ENCODE assay signal across 11 cellular contexts in the genomic region with DNA sequence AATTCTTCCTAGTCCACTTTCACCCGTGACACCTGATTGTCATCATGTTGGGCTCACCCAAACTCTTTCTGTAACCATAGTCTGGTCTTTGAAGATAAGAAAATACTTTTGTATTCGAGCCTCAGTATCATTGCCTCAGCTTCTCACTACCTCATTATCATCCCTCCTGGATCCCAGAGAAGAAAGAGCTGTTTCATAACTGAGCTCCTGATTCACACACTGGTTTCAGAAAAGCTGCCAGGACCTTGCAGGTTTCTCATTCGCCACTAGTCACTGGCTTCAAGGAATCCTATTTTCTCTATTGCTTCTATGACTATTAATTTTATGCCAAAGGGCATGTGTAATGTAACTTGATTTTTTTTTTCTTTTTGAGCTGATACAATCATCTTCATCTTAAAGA. TPM values are rescaled to one million over a fixed set of nuclear protein-coding genes. Genes with fewer than 3 reads are reported as not detected.
DNase-seq lines count a peak whose midpoint lies in the region; ATAC-seq and TF ChIP-seq lines count a peak whose summit lies in the region.
"Had no signal": no experiment of that assay in that cellular context is flagged by ENCODE, and none has a peak within 500 bp of the region (broad histone marks: within the 10 kb centered on the region; RNA-seq: fewer than 3 reads in every experiment).

No MANE protein-coding gene starts in this region.

- no peak for TF ChIP-seq CTCF in A673 (conservative IDR thresholded peaks at IDR 0.05; ENCODE audit: low read depth, low read length)
- TF ChIP-seq CTCF in HCT116 (IDR thresholded peaks at IDR 0.05 in 2 of 3, conservative IDR thresholded peaks at IDR 0.05 in 1 of 3; ENCODE audit: borderline replicate concordance in 1 of 3, insufficient read depth in 1 of 3, low read depth in 2 of 3, low read length in 2 of 3) = no peak
- TF ChIP-seq CTCF in ascending aorta (IDR thresholded peaks at IDR 0.05) = no peak
- TF ChIP-seq CTCF in fibroblast of villous mesenchyme (IDR thresholded peaks at IDR 0.05; ENCODE audit: insufficient read depth, low read depth, low read length) = peak; percentile 7

- TF ChIP-seq RAD21 in HCT116 (IDR thresholded peaks at IDR 0.05; ENCODE audit: low read depth) = no peak

- peak overlapping the region; percentile 95 for H2AFZ ChIP-seq in HCT116 (ENCODE audit: low read depth, low read length, poor library complexity, severe bottlenecking)

- H3K4me3 Mint-ChIP-seq in stimulated activated naive B cell treated with anti-CD40 and anti-IgM and Interleukin-4, amounts not matched to agents 10 μg/mL and 1 μg/mL and 100 μg/mL, for 72 hours = no peak overlapping the region

- no peaks in the 10 kb centered on the region for H3K9me2 ChIP-seq in HCT116 (ENCODE audit: insufficient read depth)

- H4K20me1 ChIP-seq in HCT116 (ENCODE audit: insufficient read depth) = no peaks in the 10 kb centered on the region

- H3K4me1 ChIP-seq in A673 (ENCODE audit: insufficient read depth, low read length, poor library complexity, severe bottlenecking) = peaks cover 6% of the 10 kb centered on the region
- peaks cover 4 to 28% of the 10 kb centered on the region in 2 experiments; a peak in 3 of 4 replicates for H3K4me1 ChIP-seq in HCT116 (ENCODE audit: control insufficient read depth in 1 of 2, insufficient read depth in 2 of 2, low read length in 2 of 2)
- H3K4me1 ChIP-seq in ascending aorta = peaks cover 0 to 12% of the 10 kb centered on the region in 2 donors

- RAD21 ChIA-PET in HCT116 (lab: Charles Lee; ENCODE audit: low non-redundant PET in 1 of 2, low total read pairs in 2 of 2, uncharacterized antibody in 2 of 2, unreplicated experiment in 2 of 2) = interaction anchor here (0.9 to 1.2 kb wide), 2 partner anchors 107 kb away, joined by 5 read pairs; no protein-coding TSS in a partner anchor

- DNase-seq in A673 (ENCODE audit: low spot score) (peak; percentile 17), HCT116 (ENCODE audit: low read depth, low spot score) (no peak), ascending aorta (ENCODE audit: low spot score in 2 of 2) (no peak), fibroblast of villous mesenchyme (ENCODE audit: low read depth) (peak; percentile 52), NCI-H1092 (lab: John Stamatoyannopoulos, UW) (no peak)
- DNase-seq in effector CD4-positive, alpha-beta T cell = no peak
- DNase-seq in stimulated activated naive B cell treated with anti-CD40 and anti-IgM and Interleukin-4, amounts not matched to agents 10 μg/mL and 1 μg/mL and 100 μg/mL, for 72 hours = no peak
- DNase-seq: effector memory CD4-positive, alpha-beta T cell; occipital lobe; transverse colon had no signal

- TF ChIP-seq POLR2A in HCT116 (IDR thresholded peaks at IDR 0.05; ENCODE audit: borderline replicate concordance, extremely low read depth, insufficient read depth, insufficient read length) = no peak

- BruUV-seq in A673 (replicated peaks; lab: Mats Ljungman, UMichigan) (no TSS peak), HCT116 (replicated peaks; lab: Mats Ljungman, UMichigan) (no TSS peak)

- H3K36me3 ChIP-seq in A673 (ENCODE audit: insufficient read depth, low read length, poor library complexity, severe bottlenecking) = no peaks in the 10 kb centered on the region
- H3K36me3 ChIP-seq in HCT116 (ENCODE audit: control insufficient read depth in 1 of 2, insufficient read depth in 2 of 2, low read length in 2 of 2) = no peaks in the 10 kb centered on the region
- no peaks in the 10 kb centered on the region for H3K36me3 ChIP-seq in ascending aorta
- H3K36me3 ChIP-seq: transverse colon had no signal

- no peaks in the 10 kb centered on the region for H3K9me3 ChIP-seq in A673 (ENCODE audit: low read depth, low read length, poor library complexity, severe bottlenecking)
- H3K9me3 ChIP-seq in HCT116 (ENCODE audit: control insufficient read depth in 1 of 2, insufficient read depth in 1 of 2, low read depth in 1 of 2, low read length in 2 of 2) = no peaks in the 10 kb centered on the region
- H3K9me3 ChIP-seq in ascending aorta = no peaks in the 10 kb centered on the region
- H3K9me3 ChIP-seq: transverse colon had no signal

- peaks cover 14% of the 10 kb centered on the region for H3K79me2 ChIP-seq in HCT116 (ENCODE audit: insufficient read depth, low read length)

- no peaks in the 10 kb centered on the region for H3K36me3 Mint-ChIP-seq in stimulated activated naive B cell treated with anti-CD40 and anti-IgM and Interleukin-4, amounts not matched to agents 10 μg/mL and 1 μg/mL and 100 μg/mL, for 72 hours

- no peaks in the 10 kb centered on the region for H3K27me3 ChIP-seq in A673 (replicated peaks; ENCODE audit: insufficient read depth, low read depth, low read length, poor library complexity)
- no peaks in the 10 kb centered on the region for H3K27me3 ChIP-seq in HCT116 (ENCODE audit: insufficient read depth, low read length)
- H3K27me3 ChIP-seq in ascending aorta = no peaks in the 10 kb centered on the region
- H3K27me3 ChIP-seq: transverse colon had no signal

- CTCF ChIA-PET in A673 (lab: Charles Lee) = interaction anchor here (0.5 to 1.2 kb wide), 6 partner anchors 8 to 418 kb away, joined by 3 to 8 read pairs (median 4); no protein-coding TSS in a partner anchor
- CTCF ChIA-PET in HCT116 (lab: Charles Lee) = interaction anchor here (1.0 to 1.5 kb wide), 12 partner anchors 9 to 418 kb away, joined by 3 to 11 read pairs (median 4); no protein-coding TSS in a partner anchor

- H3K9ac ChIP-seq in HCT116 (ENCODE audit: low read length) = no peak overlapping the region

- H3K27ac Mint-ChIP-seq in stimulated activated naive B cell treated with anti-CD40 and anti-IgM and Interleukin-4, amounts not matched to agents 10 μg/mL and 1 μg/mL and 100 μg/mL, for 72 hours = no peak overlapping the region

- H3K27ac ChIP-seq in A673 (ENCODE audit: low read depth, low read length, poor library complexity, severe bottlenecking) (no peak overlapping the region), HCT116 (ENCODE audit: low read depth, low read length) (no peak overlapping the region), ascending aorta (peak overlapping the region; percentile 47 to 48)

- H3K4me2 ChIP-seq in HCT116 (ENCODE audit: low read length) = no peak overlapping the region

- POLR2A ChIA-PET in A673 (lab: Charles Lee; ENCODE audit: low non-redundant PET) = no interaction called here
- POLR2A ChIA-PET in HCT116 (lab: Charles Lee) = interaction anchor here (0.6 to 1.0 kb wide), 2 partner anchors 193 to 319 kb away, joined by 3 read pairs; no protein-coding TSS in a partner anchor

- H3K4me1 Mint-ChIP-seq in stimulated activated naive B cell treated with anti-CD40 and anti-IgM and Interleukin-4, amounts not matched to agents 10 μg/mL and 1 μg/mL and 100 μg/mL, for 72 hours = peaks cover 32 to 38% of the 10 kb centered on the region in 2 donors

- H3K4me3 ChIP-seq in A673 (ENCODE audit: low read depth, low read length, poor library complexity, severe bottlenecking) (no peak overlapping the region), HCT116 (replicated peaks in 1 of 2; ENCODE audit: low read depth in 1 of 2, low read length in 2 of 2) (no peak overlapping the region), ascending aorta (peak overlapping the region in 1 of 2 donors; percentile 0), fibroblast of villous mesenchyme (ENCODE audit: low read depth, low read length) (no peak overlapping the region)
- H3K4me3 ChIP-seq: transverse colon had no signal

- intact Hi-C loops in A673 (cut with micrococcal nuclease; ENCODE audit: unreplicated experiment) = loop anchor here (5.0 kb wide), 1 partner anchor 430 kb away; no protein-coding TSS in a partner anchor
- intact Hi-C loops in HCT116 (cut with micrococcal nuclease) = loop anchor here (1.0 to 10.0 kb wide), 4 partner anchors 155 to 418 kb away; no protein-coding TSS in a partner anchor
- intact Hi-C loops in ascending aorta (cut with DNase I) = loop anchor here (2.0 to 5.0 kb wide), 2 partner anchors 244 to 430 kb away; no protein-coding TSS in a partner anchor

- H3K9me3 Mint-ChIP-seq in stimulated activated naive B cell treated with anti-CD40 and anti-IgM and Interleukin-4, amounts not matched to agents 10 μg/mL and 1 μg/mL and 100 μg/mL, for 72 hours = no peaks in the 10 kb centered on the region

- peaks cover 6 to 15% of the 10 kb centered on the region in 2 donors for H3K27me3 Mint-ChIP-seq in stimulated activated naive B cell treated with anti-CD40 and anti-IgM and Interleukin-4, amounts not matched to agents 10 μg/mL and 1 μg/mL and 100 μg/mL, for 72 hours

- ATAC-seq in HCT116 (no peak), HG02885 (IDR thresholded peaks at IDR 0.05; ENCODE audit: poor library complexity, unreplicated experiment) (no peak)
- no peak for ATAC-seq in stimulated activated naive B cell treated with anti-CD40 and anti-IgM and Interleukin-4, amounts not matched to agents 10 μg/mL and 1 μg/mL and 100 μg/mL, for 72 hours (replicated peaks)

TF ChIP-seq in HCT116, 20 proteins besides CTCF, POLR2A, EP300 and RAD21 (continues in another document):
- TF ChIP-seq EZH2 (IDR thresholded peaks at IDR 0.05) = no peak
- no peak for TF ChIP-seq EGR1 (IDR thresholded peaks at IDR 0.05; ENCODE audit: low read depth)
- no peak for TF ChIP-seq SRF (IDR thresholded peaks at IDR 0.05; ENCODE audit: low read depth)
- TF ChIP-seq ZFX (IDR thresholded peaks at IDR 0.05) = no peak
- TF ChIP-seq SP1 (IDR thresholded peaks at IDR 0.05; ENCODE audit: low read depth) = no peak
- no peak for TF ChIP-seq JUND (IDR thresholded peaks at IDR 0.05)
- no peak for TF ChIP-seq SIN3A (IDR thresholded peaks at IDR 0.05; ENCODE audit: low read depth)
- TF ChIP-seq, protein P1, sequence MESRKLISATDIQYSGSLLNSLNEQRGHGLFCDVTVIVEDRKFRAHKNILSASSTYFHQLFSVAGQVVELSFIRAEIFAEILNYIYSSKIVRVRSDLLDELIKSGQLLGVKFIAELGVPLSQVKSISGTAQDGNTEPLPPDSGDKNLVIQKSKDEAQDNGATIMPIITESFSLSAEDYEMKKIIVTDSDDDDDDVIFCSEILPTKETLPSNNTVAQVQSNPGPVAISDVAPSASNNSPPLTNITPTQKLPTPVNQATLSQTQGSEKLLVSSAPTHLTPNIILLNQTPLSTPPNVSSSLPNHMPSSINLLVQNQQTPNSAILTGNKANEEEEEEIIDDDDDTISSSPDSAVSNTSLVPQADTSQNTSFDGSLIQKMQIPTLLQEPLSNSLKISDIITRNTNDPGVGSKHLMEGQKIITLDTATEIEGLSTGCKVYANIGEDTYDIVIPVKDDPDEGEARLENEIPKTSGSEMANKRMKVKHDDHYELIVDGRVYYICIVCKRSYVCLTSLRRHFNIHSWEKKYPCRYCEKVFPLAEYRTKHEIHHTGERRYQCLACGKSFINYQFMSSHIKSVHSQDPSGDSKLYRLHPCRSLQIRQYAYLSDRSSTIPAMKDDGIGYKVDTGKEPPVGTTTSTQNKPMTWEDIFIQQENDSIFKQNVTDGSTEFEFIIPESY (IDR thresholded peaks at IDR 0.05; ENCODE audit: extremely low read depth, insufficient replicate concordance, low read length) = no peak
- no peak for TF ChIP-seq CEBPB (IDR thresholded peaks at IDR 0.05; ENCODE audit: low read depth)
- no peak for TF ChIP-seq ELF1 (IDR thresholded peaks at IDR 0.05; ENCODE audit: borderline replicate concordance, low read depth)

RNA-seq across cellular contexts. Expression of a gene that starts 2.9 kb away (rescaled TPM):
- total RNA-seq in A673 (2021) (35.3 and 46.5 TPM in 2 replicates), HCT116 (2021; ENCODE audit: unreplicated experiment) (27.2 TPM), ascending aorta (273 TPM), fibroblast of villous mesenchyme (729 and 949 TPM in 2 replicates)
- 11.8 and 12.1 TPM in 2 replicates for polyA plus RNA-seq in HCT116 (2012)

Comparison
In these comparisons a context has a peak if more than half of its experiments do, and no peak if none do; other contexts are left out.
1. DNase-seq: peak in A673 (single experiment) and fibroblast of villous mesenchyme (single experiment); none in HCT116 (single experiment), ascending aorta (0 of 2), effector CD4-positive, alpha-beta T cell (single experiment), stimulated activated naive B cell treated with anti-CD40 and anti-IgM and Interleukin-4, amounts not matched to agents 10 μg/mL and 1 μg/mL and 100 μg/mL, for 72 hours (single experiment) and NCI-H1092 (single experiment).
2. H3K27ac ChIP-seq: peak in ascending aorta (2 of 2); none in A673 (single experiment) and HCT116 (single experiment).